ENCODE assay signal across 1 cellular context in the genomic region with DNA sequence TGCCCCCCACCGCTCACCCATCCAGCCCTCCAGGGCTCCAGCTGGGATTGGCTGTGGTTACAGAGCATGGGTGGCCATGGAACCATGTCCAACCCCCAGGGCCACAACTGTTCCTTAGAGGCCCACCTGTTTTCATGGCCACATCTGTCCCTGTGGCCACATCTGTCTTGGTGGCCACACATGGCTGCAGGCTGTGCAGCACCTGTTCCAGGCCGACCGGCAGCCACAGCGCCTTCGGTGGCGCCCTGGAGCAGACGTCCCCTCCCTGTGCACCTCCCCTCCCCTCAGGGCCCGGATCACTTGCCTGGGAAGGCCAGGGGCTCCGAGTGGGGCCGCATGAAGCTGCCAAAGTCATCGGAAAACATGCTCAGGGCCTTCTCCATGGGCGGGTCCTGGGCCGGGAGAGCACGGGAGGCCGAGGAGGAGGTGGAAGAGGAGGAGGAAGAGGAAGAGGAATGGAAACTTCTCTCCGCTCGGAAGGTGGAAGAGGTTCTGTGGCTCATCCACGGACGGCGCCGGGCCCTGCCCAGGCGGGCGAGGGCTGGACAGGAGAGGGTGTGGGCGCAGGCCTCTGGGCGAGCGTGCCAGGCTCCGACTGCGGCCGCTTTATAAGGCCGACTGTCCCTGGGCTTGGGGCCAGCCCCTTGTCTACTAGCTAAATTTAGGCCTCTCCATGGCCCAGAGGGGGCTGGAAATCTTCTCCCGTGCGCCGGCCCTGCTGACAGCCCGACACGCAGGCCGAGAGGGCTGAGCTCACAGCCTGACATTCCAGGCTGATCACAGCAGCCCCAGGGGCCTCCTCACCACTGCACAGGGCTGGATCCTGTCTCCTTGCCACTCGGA.
A peak's percentile ranks its signal among the peaks of the same experiment; 100 is the strongest.
TF ChIP-seq lines count a peak whose summit lies in the region.

A gene (minus strand): TSS at position 583 of the 843 bp plus-strand sequence. CDS start 80 bp downstream, at position 503.

TF ChIP-seq in K562, 482 proteins besides CTCF, POLR2A, EP300 and RAD21 (continued from another document):
- TF ChIP-seq, protein P1, sequence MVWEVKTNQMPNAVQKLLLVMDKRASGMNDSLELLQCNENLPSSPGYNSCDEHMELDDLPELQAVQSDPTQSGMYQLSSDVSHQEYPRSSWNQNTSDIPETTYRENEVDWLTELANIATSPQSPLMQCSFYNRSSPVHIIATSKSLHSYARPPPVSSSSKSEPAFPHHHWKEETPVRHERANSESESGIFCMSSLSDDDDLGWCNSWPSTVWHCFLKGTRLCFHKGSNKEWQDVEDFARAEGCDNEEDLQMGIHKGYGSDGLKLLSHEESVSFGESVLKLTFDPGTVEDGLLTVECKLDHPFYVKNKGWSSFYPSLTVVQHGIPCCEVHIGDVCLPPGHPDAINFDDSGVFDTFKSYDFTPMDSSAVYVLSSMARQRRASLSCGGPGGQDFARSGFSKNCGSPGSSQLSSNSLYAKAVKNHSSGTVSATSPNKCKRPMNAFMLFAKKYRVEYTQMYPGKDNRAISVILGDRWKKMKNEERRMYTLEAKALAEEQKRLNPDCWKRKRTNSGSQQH (CRISPR knock-in tag; IDR thresholded peaks at IDR 0.05) = no peak
- TF ChIP-seq ZBTB7A (IDR thresholded peaks at IDR 0.05; ENCODE audit: borderline replicate concordance, control insufficient read depth, low read depth, low read length) = peak; percentile 59; the same call in 1 of the 2 replicates
TF ChIP-seq in K562: peak in this region for 28.
